ENCODE assay signal across 8 cellular contexts in the genomic region with DNA sequence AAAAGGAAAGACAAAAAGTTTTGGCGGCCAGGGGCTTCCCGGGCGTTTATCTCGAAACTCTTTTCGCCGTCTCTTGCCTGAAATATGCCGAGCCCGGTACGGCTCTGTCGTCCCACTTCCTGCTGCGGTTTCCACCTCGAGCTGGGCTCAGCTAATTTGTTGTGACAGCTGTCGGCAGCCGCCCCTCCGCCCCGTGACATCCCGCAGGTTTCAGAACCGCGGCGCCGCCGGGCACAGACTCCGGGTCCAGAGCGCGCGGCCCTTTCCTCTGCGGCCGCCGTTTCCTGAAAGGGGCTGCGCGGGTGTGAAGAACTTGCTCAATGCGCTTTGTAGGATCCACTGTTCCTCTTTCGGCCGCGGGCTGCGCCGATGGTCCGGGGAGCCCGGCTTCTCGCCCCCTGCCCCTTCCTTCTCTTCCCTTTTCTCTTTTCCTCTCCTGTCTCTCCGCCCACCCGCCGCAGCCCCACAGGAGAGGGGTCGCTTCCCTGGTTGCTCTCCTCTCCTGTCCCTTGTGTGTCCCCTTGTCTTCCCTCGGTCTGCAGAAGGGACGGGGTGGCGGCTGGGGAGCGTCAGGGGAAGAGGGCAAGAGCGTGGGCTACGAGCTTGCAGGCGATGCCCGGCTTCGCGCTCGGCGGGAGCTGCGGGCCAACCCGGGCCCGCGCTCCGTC. TPM values are rescaled to one million over a fixed set of nuclear protein-coding genes. Genes with fewer than 3 reads are reported as not detected.
DNase-seq lines count a peak whose midpoint lies in the region; ATAC-seq and TF ChIP-seq lines count a peak whose summit lies in the region.

No MANE protein-coding gene starts in this region.

- no peaks in the 10 kb centered on the region for H3K36me3 ChIP-seq in thoracic aorta

- H3K9me3 Mint-ChIP-seq in activated T-helper 17 cell treated with anti-CD3 and anti-CD28 coated beads, Interleukin-2, amount 50 U/mL, for 72 hours = no peaks in the 10 kb centered on the region

- POLR2A ChIA-PET in AG04450 (lab: Yijun Ruan, JAX) = no interaction called here

- H3K27ac ChIP-seq in AG04450 (ENCODE audit: low read depth, low read length) = peak overlapping the region; percentile 39
- H3K27ac ChIP-seq in thoracic aorta = peak overlapping the region; percentile 94 to 97

- peak; percentile 51 for ATAC-seq in GM19023 (IDR thresholded peaks at IDR 0.05; ENCODE audit: unreplicated experiment)
- ATAC-seq in HG03175 (IDR thresholded peaks at IDR 0.05; ENCODE audit: unreplicated experiment) = peak; percentile 65
- peak; percentile 54 for ATAC-seq in activated T-helper 17 cell treated with anti-CD3 and anti-CD28 coated beads, Interleukin-2, amount 50 U/mL, for 72 hours (replicated peaks)
- no peak for ATAC-seq in thoracic aorta (ENCODE audit: insufficient number of reproducible peaks, low FRiP score, low read depth)

- peaks cover 50 to 76% of the 10 kb centered on the region in 2 donors for H3K4me1 ChIP-seq in thoracic aorta (ENCODE audit: control insufficient read depth in 1 of 2, low read depth in 2 of 2)

- DNase-seq in AG04450 (ENCODE audit: low read depth, low spot score) (no peak), RPMI7951 (ENCODE audit: low read depth) (peak; percentile 90), fibroblast of villous mesenchyme (ENCODE audit: low read depth) (peak; percentile 67), occipital lobe (lab: John Stamatoyannopoulos, UW) (peak; percentile 20), thoracic aorta (ENCODE audit: low spot score) (no peak)

- H3K27ac Mint-ChIP-seq in activated T-helper 17 cell treated with anti-CD3 and anti-CD28 coated beads, Interleukin-2, amount 50 U/mL, for 72 hours = peak overlapping the region; percentile 99

- H3K4me1 Mint-ChIP-seq in activated T-helper 17 cell treated with anti-CD3 and anti-CD28 coated beads, Interleukin-2, amount 50 U/mL, for 72 hours = peaks cover 31% of the 10 kb centered on the region

- peak overlapping the region; percentile 96 for H3K4me3 Mint-ChIP-seq in activated T-helper 17 cell treated with anti-CD3 and anti-CD28 coated beads, Interleukin-2, amount 50 U/mL, for 72 hours

- no peaks in the 10 kb centered on the region; the same call in 1 of the 2 replicates for H3K9me3 ChIP-seq in AG04450 (ENCODE audit: control insufficient read depth, insufficient read depth, low read length)
- H3K9me3 ChIP-seq in thoracic aorta = no peaks in the 10 kb centered on the region

- no peak for TF ChIP-seq CTCF in AG04450 (IDR thresholded peaks at IDR 0.05; ENCODE audit: low read depth, low read length)
- no peak for TF ChIP-seq CTCF in fibroblast of villous mesenchyme (IDR thresholded peaks at IDR 0.05; ENCODE audit: insufficient read depth, low read depth, low read length)
- no peak for TF ChIP-seq CTCF in thoracic aorta (IDR thresholded peaks at IDR 0.05)

- no peaks in the 10 kb centered on the region for H3K27me3 Mint-ChIP-seq in activated T-helper 17 cell treated with anti-CD3 and anti-CD28 coated beads, Interleukin-2, amount 50 U/mL, for 72 hours

- CTCF ChIA-PET in AG04450 (lab: Charles Lee) = interaction anchor here (1.0 to 6.9 kb wide), 3 partner anchors 18 to 221 kb away, joined by 3 to 46 read pairs (median 3); no protein-coding TSS in a partner anchor

- H3K36me3 Mint-ChIP-seq in activated T-helper 17 cell treated with anti-CD3 and anti-CD28 coated beads, Interleukin-2, amount 50 U/mL, for 72 hours (ENCODE audit: low read depth) = peaks cover 53% of the 10 kb centered on the region

- H3K27me3 ChIP-seq in AG04450 (ENCODE audit: control insufficient read depth, insufficient read depth, low read length) = no peaks in the 10 kb centered on the region
- no peaks in the 10 kb centered on the region for H3K27me3 ChIP-seq in thoracic aorta (replicated peaks; ENCODE audit: insufficient read depth)

- H3K4me3 ChIP-seq in AG04450 (ENCODE audit: low read depth, low read length) (peak overlapping the region; percentile 74), fibroblast of villous mesenchyme (ENCODE audit: low read depth, low read length) (peak overlapping the region; percentile 80), thoracic aorta (peak overlapping the region; percentile 93)

RNA-seq across cellular contexts. Expression of a gene that starts 0.6 kb away (rescaled TPM):
- polyA plus RNA-seq in AG04450 (2011; rRNA removed) = 3.1 and 5.0 TPM in 2 replicates
- 2.4 and 4.3 TPM in 2 replicates for polyA minus RNA-seq in AG04450 (2011; rRNA and poly(A)+ RNA removed)
- 9.0 and 12.6 TPM in 2 replicates for total RNA-seq in RPMI7951 (2014; rRNA removed; shearing (Covaris generic))
- total RNA-seq in activated T-helper 17 cell treated with anti-CD3 and anti-CD28 coated beads, Interleukin-2, amount 50 U/mL, for 72 hours = 100 to 1,000 TPM; 181 to 252 TPM
- total RNA-seq in fibroblast of villous mesenchyme (9.5 and 18.4 TPM in 2 replicates), occipital lobe (1.2 TPM), thoracic aorta (100 to 1,000 TPM; 152 to 231 TPM)

RNA-seq across cellular contexts. Expression of a gene that starts 32.0 kb away (rescaled TPM):
- not detected in 2 replicates for polyA plus RNA-seq in AG04450 (2011; rRNA removed)
- polyA minus RNA-seq in AG04450 (2011; rRNA and poly(A)+ RNA removed) = not detected in 2 replicates
- 0.48 TPM in 1 of 2 replicates, not detected in the other for total RNA-seq in RPMI7951 (2014; rRNA removed; shearing (Covaris generic))
- total RNA-seq in activated T-helper 17 cell treated with anti-CD3 and anti-CD28 coated beads, Interleukin-2, amount 50 U/mL, for 72 hours = 1 to 10 TPM in 1 of 2 donors, under 1 TPM in 1; 0.91 to 3.4 TPM
- total RNA-seq in fibroblast of villous mesenchyme (not detected in 2 replicates), occipital lobe (0.16 TPM), thoracic aorta (not detected)

Comparison
In these comparisons a context has a peak if more than half of its experiments do, and no peak if none do; other contexts are left out.
1. DNase-seq: peak in RPMI7951 (single experiment), fibroblast of villous mesenchyme (single experiment) and occipital lobe (single experiment); none in AG04450 (single experiment) and thoracic aorta (single experiment).
2. Peak in every context shown above with its lines, with median percentiles within 50 percentile points of each other: H3K4me3 ChIP-seq.